In genomic region chr13:31204592-31204991, GRCh38 we compare ENCODE assay signal across 10 cellular contexts. TPM values are rescaled to one million over a fixed set of nuclear protein-coding genes. Genes with fewer than 3 reads are reported as not detected.
DNase-seq lines count a peak whose midpoint lies in the region; ATAC-seq, FAIRE-seq and TF ChIP-seq lines count a peak whose summit lies in the region.
"Had no signal": no experiment of that assay in that cellular context is flagged by ENCODE, and none has a peak within 500 bp of the region (broad histone marks: within the 10 kb centered on the region; RNA-seq: fewer than 3 reads in every experiment).

No MANE protein-coding gene starts in this region.

- H2BK120ac ChIP-seq in H1 (replicated peaks; ENCODE audit: low read depth, low read length) = no peak overlapping the region

- H4K5ac ChIP-seq in H1 (ENCODE audit: insufficient read length, low read depth, low read length) = no peak overlapping the region

- no peaks in the 10 kb centered on the region for H3K79me1 ChIP-seq in H1 (ENCODE audit: low read depth, low read length)

- H3K23me2 ChIP-seq in H1 (ENCODE audit: low read depth, low read length) = no peaks in the 10 kb centered on the region

- POLR2A ChIA-PET in PC-3 (lab: Charles Lee; ENCODE audit: unreplicated experiment) = no interaction called here
- POLR2A ChIA-PET in H1 (lab: Charles Lee; ENCODE audit: partially characterized antibody) = no interaction called here
- POLR2A ChIA-PET in naive thymus-derived CD8-positive, alpha-beta T cell (lab: Charles Lee) = no interaction called here

- H3K4me2 ChIP-seq in PC-3 (ENCODE audit: low read length) (no peak overlapping the region), H1 (ENCODE audit: insufficient read depth in 1 of 2, low read depth in 2 of 2, low read length in 2 of 2) (no peak overlapping the region)

- FAIRE-seq in H1 (lab: Jason Lieb, UNC) = no peak

- H3K4me1 Mint-ChIP-seq in stimulated activated naive CD8-positive, alpha-beta T cell treated with anti-CD3 and anti-CD28 coated beads, Interleukin-15, Interleukin-2, amounts not matched to agents 100 ng/mL and 50 ng/mL, for 24 hours (ENCODE audit: low read depth) = peaks cover 48% of the 10 kb centered on the region
- peaks cover 12 to 43% (median 23%) of the 10 kb centered on the region in 4 donors for H3K4me1 Mint-ChIP-seq in naive thymus-derived CD8-positive, alpha-beta T cell

- H3F3A ChIP-seq in PC-3 (ENCODE audit: low read length, unreplicated experiment) = no peaks in the 10 kb centered on the region

- H4K91ac ChIP-seq in H1 (replicated peaks; ENCODE audit: insufficient read length, low read length) = peak overlapping the region; percentile 34

- H3K56ac ChIP-seq in H1 (replicated peaks; ENCODE audit: insufficient read length, low read depth, low read length) = no peak overlapping the region

- 61 to 88% (median 70%) methylated on average over 1 of the region's 1 CpG for WGBS in heart left ventricle, 4 donors
- 93% methylated on average over 1 of the region's 1 CpG; no CpG with 5 or more reads in 1 of the 2 experiments for WGBS in H1 (ENCODE audit: extremely low coverage in 1 of 2, insufficient coverage in 1 of 2, insufficient read length in 1 of 2, insufficient replicate concordance in 2 of 2, low coverage in 1 of 2, low lambda C conversion rate in 2 of 2, missing lambda C conversion rate in 1 of 2), 2 experiments

- CTCF ChIA-PET in PC-3 (lab: Charles Lee) = no interaction called here
- CTCF ChIA-PET in H1 (lab: Charles Lee; ENCODE audit: partially characterized antibody) = no interaction called here

- no TSS peak for BruUV-seq in PC-3 (replicated peaks; lab: Mats Ljungman, UMichigan)

- H2BK20ac ChIP-seq in H1 (ENCODE audit: low read length) = no peak overlapping the region

- H4K20me1 ChIP-seq in PC-3 (ENCODE audit: low read length) = no peaks in the 10 kb centered on the region
- H4K20me1 ChIP-seq in H1 (replicated peaks in 1 of 2; ENCODE audit: control insufficient read depth in 1 of 2, insufficient read depth in 2 of 2, low read length in 2 of 2) = no peaks in the 10 kb centered on the region

- no peaks in the 10 kb centered on the region for H3K27me3 Mint-ChIP-seq in stimulated activated naive CD8-positive, alpha-beta T cell treated with anti-CD3 and anti-CD28 coated beads, Interleukin-15, Interleukin-2, amounts not matched to agents 100 ng/mL and 50 ng/mL, for 24 hours
- no peaks in the 10 kb centered on the region for H3K27me3 Mint-ChIP-seq in naive thymus-derived CD8-positive, alpha-beta T cell

- no peak for TF ChIP-seq RAD21 in H1 (IDR thresholded peaks at IDR 0.05 in 1 of 2, conservative IDR thresholded peaks at IDR 0.05 in 1 of 2; ENCODE audit: low read depth in 2 of 2, low read length in 2 of 2)

- peak overlapping the region in 7 of 12 donors; percentile 26 to 71 (median 49) for H3K27ac ChIP-seq in heart left ventricle
- no peak overlapping the region for H3K27ac ChIP-seq in PC-3 (ENCODE audit: low read length)
- no peak overlapping the region for H3K27ac ChIP-seq in H1 (ENCODE audit: low read depth, low read length)
- H3K27ac ChIP-seq in Peyer's patch = no peak overlapping the region
- H3K27ac ChIP-seq: gastrocnemius medialis had no signal

- H3K79me2 ChIP-seq in PC-3 (ENCODE audit: low read length) = peaks cover 10% of the 10 kb centered on the region
- H3K79me2 ChIP-seq in H1 (ENCODE audit: control insufficient read depth in 1 of 2, insufficient read depth in 2 of 2, low read length in 2 of 2) = no peaks in the 10 kb centered on the region

- no peak overlapping the region for H3K4me3 Mint-ChIP-seq in stimulated activated naive CD8-positive, alpha-beta T cell treated with anti-CD3 and anti-CD28 coated beads, Interleukin-15, Interleukin-2, amounts not matched to agents 100 ng/mL and 50 ng/mL, for 24 hours
- H3K4me3 Mint-ChIP-seq in naive thymus-derived CD8-positive, alpha-beta T cell = no peak overlapping the region

- H3K36me3 Mint-ChIP-seq in stimulated activated naive CD8-positive, alpha-beta T cell treated with anti-CD3 and anti-CD28 coated beads, Interleukin-15, Interleukin-2, amounts not matched to agents 100 ng/mL and 50 ng/mL, for 24 hours (ENCODE audit: low read depth) = no peaks in the 10 kb centered on the region
- H3K36me3 Mint-ChIP-seq in naive thymus-derived CD8-positive, alpha-beta T cell = no peaks in the 10 kb centered on the region

- peak overlapping the region; percentile 28; the same call in 1 of the 2 replicates for H4K8ac ChIP-seq in H1 (ENCODE audit: extremely low read depth, insufficient read depth, low read length)

- TF ChIP-seq CTCF in heart left ventricle (IDR thresholded peaks at IDR 0.05) (no peak), PC-3 (conservative IDR thresholded peaks at IDR 0.05; ENCODE audit: low read depth, low read length) (no peak), H1 (IDR thresholded peaks at IDR 0.05; ENCODE audit: control extremely low read depth in 1 of 3, insufficient read depth in 1 of 3, low read depth in 1 of 3, low read length in 3 of 3) (no peak), Peyer's patch (IDR thresholded peaks at IDR 0.05) (no peak)

- no peak overlapping the region for H2BK5ac ChIP-seq in H1 (ENCODE audit: low read depth, low read length)

- H3K9me3 ChIP-seq in heart left ventricle = no peaks in the 10 kb centered on the region
- no peaks in the 10 kb centered on the region for H3K9me3 ChIP-seq in PC-3 (ENCODE audit: low read length)
- H3K9me3 ChIP-seq in H1 (ENCODE audit: insufficient read depth in 2 of 2, low read depth in 1 of 2, low read length in 1 of 2) = no peaks in the 10 kb centered on the region
- no peaks in the 10 kb centered on the region for H3K9me3 ChIP-seq in Peyer's patch
- H3K9me3 ChIP-seq: gastrocnemius medialis had no signal

- no peak for TF ChIP-seq EP300 in H1 (IDR thresholded peaks at IDR 0.05; ENCODE audit: borderline replicate concordance in 1 of 2, low read depth in 2 of 2, low read length in 2 of 2)

- H3K14ac ChIP-seq in H1 (ENCODE audit: insufficient read length) = no peak overlapping the region

- H2AFZ ChIP-seq in PC-3 (ENCODE audit: low read length) (no peak overlapping the region), H1 (ENCODE audit: low read length) (no peak overlapping the region)

- H3K4ac ChIP-seq in H1 (replicated peaks; ENCODE audit: insufficient read length, low read depth, low read length) = no peak overlapping the region

- H3K9me3 Mint-ChIP-seq in stimulated activated naive CD8-positive, alpha-beta T cell treated with anti-CD3 and anti-CD28 coated beads, Interleukin-15, Interleukin-2, amounts not matched to agents 100 ng/mL and 50 ng/mL, for 24 hours = no peaks in the 10 kb centered on the region
- H3K9me3 Mint-ChIP-seq in naive thymus-derived CD8-positive, alpha-beta T cell = no peaks in the 10 kb centered on the region

- no peak overlapping the region for H3K23ac ChIP-seq in H1 (ENCODE audit: insufficient read length)

- DNase-seq in heart left ventricle = no peak
- no peak for DNase-seq in Right ventricle myocardium inferior (ENCODE audit: missing footprints)
- peak; percentile 68 for DNase-seq in PC-3
- DNase-seq in H1 (ENCODE audit: low read depth in 1 of 2, low spot score in 2 of 2) = peak in 1 of 2 experiments; percentile 11
- DNase-seq in Peyer's patch = no peak
- no peak for DNase-seq in naive thymus-derived CD8-positive, alpha-beta T cell
- DNase-seq: gastrocnemius medialis, NCI-H1092 had no signal

- ATAC-seq in heart left ventricle (no peak), Right ventricle myocardium inferior (no peak), PC-3 (peak; percentile 25; the same call in 1 of the 2 replicates), HG03354 (IDR thresholded peaks at IDR 0.05; ENCODE audit: poor library complexity, severe bottlenecking, unreplicated experiment) (no peak)
- no peak for ATAC-seq in naive thymus-derived CD8-positive, alpha-beta T cell
- ATAC-seq: gastrocnemius medialis had no signal

- no peak overlapping the region for H2BK15ac ChIP-seq in H1 (ENCODE audit: low read length)

- H3K36me3 ChIP-seq in heart left ventricle (no peaks in the 10 kb centered on the region), PC-3 (ENCODE audit: low read depth, low read length) (no peaks in the 10 kb centered on the region), H1 (ENCODE audit: control insufficient read depth in 2 of 4, insufficient read depth in 4 of 4, low read length in 3 of 4) (no peaks in the 10 kb centered on the region), Peyer's patch (no peaks in the 10 kb centered on the region)
- H3K36me3 ChIP-seq: gastrocnemius medialis had no signal

- peaks cover 0 to 71% (median 29%) of the 10 kb centered on the region in 12 donors for H3K4me1 ChIP-seq in heart left ventricle
- H3K4me1 ChIP-seq in PC-3 (ENCODE audit: insufficient read depth, low read length) = peaks cover 25% of the 10 kb centered on the region
- H3K4me1 ChIP-seq in H1 (replicated peaks in 1 of 4; ENCODE audit: control insufficient read depth in 3 of 4, insufficient read depth in 4 of 4, low read length in 3 of 4) = peaks cover 0 to 12% (median 4%) of the 10 kb centered on the region in 4 experiments; a peak in 4 of 7 replicates
- H3K4me1 ChIP-seq in Peyer's patch = peaks cover 0 to 16% (median 5%) of the 10 kb centered on the region in 4 donors

- H3K4me3 ChIP-seq in heart left ventricle (no peak overlapping the region), PC-3 (ENCODE audit: low read length) (no peak overlapping the region), H1 (ENCODE audit: extremely low read depth in 1 of 4, insufficient read depth in 2 of 4, low read depth in 3 of 4, low read length in 4 of 4) (no peak overlapping the region), Peyer's patch (no peak overlapping the region)
- H3K4me3 ChIP-seq: gastrocnemius medialis had no signal

- H3K9ac ChIP-seq in PC-3 (ENCODE audit: low read length) = no peak overlapping the region
- H3K9ac ChIP-seq in H1 (replicated peaks in 1 of 4; ENCODE audit: extremely low read depth in 1 of 4, low read depth in 3 of 4, low read length in 3 of 4) = no peak overlapping the region

- H2BK12ac ChIP-seq in H1 (ENCODE audit: low read depth, low read length) = no peak overlapping the region

- TF ChIP-seq POLR2A in heart left ventricle (IDR thresholded peaks at IDR 0.05) (no peak), H1 (IDR thresholded peaks at IDR 0.05; ENCODE audit: control extremely low read depth in 1 of 2, low read depth in 2 of 2, low read length in 2 of 2) (no peak), Peyer's patch (IDR thresholded peaks at IDR 0.05) (no peak)

- H3K9me2 ChIP-seq in PC-3 (replicated peaks; ENCODE audit: low read length) = no peaks in the 10 kb centered on the region

- H2AK5ac ChIP-seq in H1 (ENCODE audit: low read depth, low read length) = no peak overlapping the region

- H3K18ac ChIP-seq in H1 (ENCODE audit: extremely low read depth, low read length) = no peak overlapping the region

- H3K27me3 ChIP-seq in heart left ventricle (no peaks in the 10 kb centered on the region), PC-3 (ENCODE audit: low read length) (no peaks in the 10 kb centered on the region), H1 (replicated peaks in 1 of 4; ENCODE audit: control insufficient read depth in 3 of 4, extremely low read depth in 1 of 4, insufficient read depth in 3 of 4, low read length in 3 of 4) (no peaks in the 10 kb centered on the region; a peak in 2 of 7 replicates), Peyer's patch (no peaks in the 10 kb centered on the region)
- H3K27me3 ChIP-seq: gastrocnemius medialis had no signal

- intact Hi-C loops in heart left ventricle (cut with DNase I) (loop anchor here in 2 of 10 donors (5.0 to 10.0 kb wide), 2 partner anchors 42 to 220 kb away; partner anchors contain the start of gene HSPH1 (in 1 of the 2)), Right ventricle myocardium inferior (cut with DNase I) (no loop called here), PC-3 (cut with micrococcal nuclease) (loop anchor here (5.0 kb wide), 1 partner anchor 42 kb away; the partner anchor contains the start of gene HSPH1)

- H3K27ac Mint-ChIP-seq in stimulated activated naive CD8-positive, alpha-beta T cell treated with anti-CD3 and anti-CD28 coated beads, Interleukin-15, Interleukin-2, amounts not matched to agents 100 ng/mL and 50 ng/mL, for 24 hours = peak overlapping the region; percentile 77
- peak overlapping the region in 1 of 10 donors; percentile 88 for H3K27ac Mint-ChIP-seq in naive thymus-derived CD8-positive, alpha-beta T cell

RNA-seq across cellular contexts. Expression of gene B3GLCT, which starts 4.8 kb away (rescaled TPM):
- 10 to 100 TPM in 8 of 9 donors, 1 to 10 TPM in 1; 9.5 to 27.2 (median 20.9) TPM for total RNA-seq in heart left ventricle
- polyA plus RNA-seq in heart left ventricle = 1 to 10 TPM; 5.5 to 5.7 TPM
- 15.4 TPM for total RNA-seq in Right ventricle myocardium inferior
- 3.2 TPM in 2 replicates for total RNA-seq in PC-3 (2014; rRNA removed)
- 3.5 and 4.1 TPM in 2 replicates for total RNA-seq in H1 (2021; fragmentation: NEBNext Ultra II Directional; extraction: Animal tissue kit (Norgen Biotek cat#: 25700))
- polyA plus RNA-seq in H1 (2011; rRNA removed) = 0.83 and 1.5 TPM in 2 replicates
- polyA plus RNA-seq in H1 (2011; cell fraction: cytosol; rRNA removed) = 1.4 TPM
- polyA plus RNA-seq in H1 (2011; cell fraction: nucleus; rRNA removed) = 1.1 TPM
- 2.0 to 2.9 TPM (median 2.4 TPM) in 4 replicates for polyA plus RNA-seq in H1 (2012, experiment 1 of 2)
- polyA plus RNA-seq in H1 (2012, experiment 2 of 2) = 0.93 TPM
- 3.9 TPM for polyA plus RNA-seq in H1 (2013, experiment 1 of 2)
- polyA plus RNA-seq in H1 (2013, experiment 2 of 2) = 4.6 TPM
- 2.0 and 3.1 TPM in 2 replicates for polyA minus RNA-seq in H1 (2011; rRNA and poly(A)+ RNA removed)
- polyA minus RNA-seq in H1 (2011; cell fraction: cytosol; rRNA and poly(A)+ RNA removed) = 0.81 TPM
- polyA minus RNA-seq in H1 (2011; cell fraction: nucleus; rRNA and poly(A)+ RNA removed) = 3.0 TPM
- 1 to 10 TPM; 3.3 to 5.4 (median 3.4) TPM for total RNA-seq in Peyer's patch
- 1 to 10 TPM; 6.5 to 6.9 TPM for total RNA-seq in naive thymus-derived CD8-positive, alpha-beta T cell
- polyA plus RNA-seq in naive thymus-derived CD8-positive, alpha-beta T cell = 1 to 10 TPM; 6.3 to 7.4 (median 7.2) TPM

RNA-seq across cellular contexts. Expression of gene HSPH1, which starts 42.9 kb away (rescaled TPM):
- total RNA-seq in heart left ventricle (10 to 100 TPM; 24.6 to 88.1 (median 44.5) TPM), Right ventricle myocardium inferior (74.7 TPM), PC-3 (2014; rRNA removed) (83.7 and 102 TPM in 2 replicates), Peyer's patch (10 to 100 TPM; 16.9 to 66.8 (median 27.5) TPM)
- polyA plus RNA-seq in heart left ventricle (10 to 100 TPM; 32.5 to 55.3 TPM), H1 (2011; rRNA removed) (11.0 and 14.2 TPM in 2 replicates)
- total RNA-seq in H1 (2021; fragmentation: NEBNext Ultra II Directional; extraction: Animal tissue kit (Norgen Biotek cat#: 25700)) = 131 and 145 TPM in 2 replicates
- polyA plus RNA-seq in H1 (2011; cell fraction: cytosol; rRNA removed) = 28.5 TPM
- 17.8 TPM for polyA plus RNA-seq in H1 (2011; cell fraction: nucleus; rRNA removed)
- polyA plus RNA-seq in H1 (2012, experiment 1 of 2) = 47.8 to 85.9 TPM (median 55.3 TPM) in 4 replicates
- polyA plus RNA-seq in H1 (2012, experiment 2 of 2) = 5.8 TPM
- 79.6 TPM for polyA plus RNA-seq in H1 (2013, experiment 1 of 2)
- 76.8 TPM for polyA plus RNA-seq in H1 (2013, experiment 2 of 2)
- 19.3 and 27.9 TPM in 2 replicates for polyA minus RNA-seq in H1 (2011; rRNA and poly(A)+ RNA removed)
- polyA minus RNA-seq in H1 (2011; cell fraction: cytosol; rRNA and poly(A)+ RNA removed) = 31.0 TPM
- 31.9 TPM for polyA minus RNA-seq in H1 (2011; cell fraction: nucleus; rRNA and poly(A)+ RNA removed)
- 100 to 1,000 TPM in 1 of 2 experiments, 10 to 100 TPM in 1; 98.4 to 105 TPM for total RNA-seq in naive thymus-derived CD8-positive, alpha-beta T cell
- 10 to 100 TPM; 36.2 to 66.8 (median 52.5) TPM for polyA plus RNA-seq in naive thymus-derived CD8-positive, alpha-beta T cell

Comparison
In these comparisons a context has a peak if more than half of its experiments do, and no peak if none do; other contexts are left out.
1. H3K27ac ChIP-seq: peak in heart left ventricle (7 of 12); none in PC-3 (single experiment), H1 (single experiment) and Peyer's patch (0 of 4).